Comparison of ENCODE assay signal across 22 cellular contexts in genomic region chr2:54668711-54669110, GRCh38. TPM values are rescaled to one million over a fixed set of nuclear protein-coding genes. Genes with fewer than 3 reads are reported as not detected.
A peak's percentile ranks its signal among the peaks of the same experiment; 100 is the strongest.
DNase-seq lines count a peak whose midpoint lies in the region; ATAC-seq and TF ChIP-seq lines count a peak whose summit lies in the region.
"Had no signal": no experiment of that assay in that cellular context is flagged by ENCODE, and none has a peak within 500 bp of the region (broad histone marks: within the 10 kb centered on the region; RNA-seq: fewer than 3 reads in every experiment).

No MANE protein-coding gene starts in this region.

- 78 to 87% methylated on average over 5 of the region's 5 CpGs for WGBS in gastroesophageal sphincter (ENCODE audit: low coverage in 1 of 2), 2 donors

- H3K27me3 ChIP-seq in ACC112 (ENCODE audit: insufficient read depth, low read length) (no peaks in the 10 kb centered on the region), Panc1 (ENCODE audit: control insufficient read depth, insufficient read depth, low read length) (no peaks in the 10 kb centered on the region), gastroesophageal sphincter (no peaks in the 10 kb centered on the region), subcutaneous abdominal adipose tissue (ENCODE audit: control insufficient read depth in 5 of 5, insufficient read depth in 4 of 5, low read length in 5 of 5) (no peaks in the 10 kb centered on the region)
- H3K27me3 ChIP-seq: MG63 had no signal

- H3K9me3 ChIP-seq in Panc1 (ENCODE audit: control insufficient read depth, insufficient read depth, low read depth, low read length) = no peaks in the 10 kb centered on the region
- H3K9me3 ChIP-seq in gastroesophageal sphincter = no peaks in the 10 kb centered on the region
- no peaks in the 10 kb centered on the region for H3K9me3 ChIP-seq in subcutaneous abdominal adipose tissue (ENCODE audit: control insufficient read depth in 5 of 5, low read length in 5 of 5)
- H3K9me3 ChIP-seq: MG63, mucosa of descending colon had no signal

- in situ Hi-C loops in Panc1 (cut with HindIII; ENCODE audit: low pct_unique_long_range_greater_than_20kb, low sequenced_read_pairs) = no loop called here

- H3K4me3 ChIP-seq in ACC112 (ENCODE audit: low read depth, low read length) = no peak overlapping the region
- no peak overlapping the region for H3K4me3 ChIP-seq in Panc1 (ENCODE audit: low read depth in 2 of 2, low read length in 2 of 2)
- H3K4me3 ChIP-seq in gastroesophageal sphincter = no peak overlapping the region
- no peak overlapping the region for H3K4me3 ChIP-seq in subcutaneous abdominal adipose tissue (ENCODE audit: low read depth in 1 of 5, low read length in 5 of 5)
- H3K4me3 ChIP-seq: MG63, mucosa of descending colon had no signal

- H2AFZ ChIP-seq in ACC112 (ENCODE audit: low read length, unreplicated experiment) = no peak overlapping the region

- TF ChIP-seq CTCF in Panc1 (IDR thresholded peaks at IDR 0.05) (no peak), gastroesophageal sphincter (IDR thresholded peaks at IDR 0.05) (no peak)

- H3K27ac ChIP-seq in ACC112 (ENCODE audit: low read depth, low read length) (peak overlapping the region; percentile 72), Panc1 (ENCODE audit: low read length) (no peak overlapping the region), gastroesophageal sphincter (peak overlapping the region in 3 of 4 donors; percentile 85 to 90 (median 86)), subcutaneous abdominal adipose tissue (ENCODE audit: low read depth, low read length) (peak overlapping the region; percentile 98)
- H3K27ac ChIP-seq: C4-2B had no signal

- ATAC-seq in Panc1 (no peak), gastroesophageal sphincter (no peak)
- ATAC-seq: left ventricle myocardium superior; mucosa of descending colon; Right ventricle myocardium inferior; stimulated activated effector memory CD8-positive, alpha-beta T cell treated with anti-CD3 and anti-CD28 coated beads, Interleukin-12 subunit alpha, Interleukin-12 subunit beta, amount 100 ng/mL, for 72 hours had no signal

- TSS peak; percentile 95 for BruUV-seq in Panc1 (replicated peaks; lab: Mats Ljungman, UMichigan)

- CTCF ChIA-PET in Panc1 (lab: Charles Lee) = no interaction called here

- DNase-seq in Panc1 (ENCODE audit: low read depth, low spot score) = no peak
- DNase-seq in iPS-NIHi7 (ENCODE audit: extremely low spot score) = no peak
- DNase-seq in stimulated activated CD8-positive, alpha-beta memory T cell treated with anti-CD3 and anti-CD28 coated beads, Interleukin-4, amount 100 ng/mL, for 48 hours = no peak
- DNase-seq in NCI-H1694 (lab: John Stamatoyannopoulos, UW) = no peak
- DNase-seq in amniotic stem cell (lab: John Stamatoyannopoulos, UW) = no peak
- DNase-seq: activated T-cell treated with anti-CD3 and anti-CD28 coated beads, Interleukin-2, amount 50 U/mL, for 1 hour; dermis blood vessel endothelial cell; immature natural killer cell; left ventricle myocardium superior; MG63; mucosa of descending colon; NCI-H1417 treated with DMSO at 0.1 percent for 48 hours; NCI-H526; posterior cingulate gyrus; stimulated activated CD4-positive, alpha-beta T cell treated with anti-CD3 and anti-CD28 coated beads, Interleukin-1b, Interleukin-23, amount 100 ng/mL, for 48 hours; trophoblast cell had no signal

- peaks cover 78% of the 10 kb centered on the region for H3K4me1 ChIP-seq in ACC112 (ENCODE audit: control insufficient read depth, insufficient read depth, low read length, unreplicated experiment)
- no peaks in the 10 kb centered on the region for H3K4me1 ChIP-seq in Panc1 (ENCODE audit: control insufficient read depth, insufficient read depth, low read length)
- peaks cover 44 to 90% (median 56%) of the 10 kb centered on the region in 3 donors for H3K4me1 ChIP-seq in gastroesophageal sphincter
- peaks cover 31 to 70% (median 66%) of the 10 kb centered on the region in 5 donors for H3K4me1 ChIP-seq in subcutaneous abdominal adipose tissue (ENCODE audit: control insufficient read depth in 5 of 5, insufficient read depth in 5 of 5, low read length in 5 of 5)

- POLR2A ChIA-PET in Panc1 (lab: Charles Lee) = no interaction called here

- no peak for TF ChIP-seq POLR2A in gastroesophageal sphincter (IDR thresholded peaks at IDR 0.05)

- no peak overlapping the region for H3K9ac ChIP-seq in subcutaneous abdominal adipose tissue (ENCODE audit: low read length in 5 of 5)

- intact Hi-C loops in Panc1 (cut with micrococcal nuclease; ENCODE audit: unreplicated experiment) = no loop called here

- H3K36me3 ChIP-seq in ACC112 (ENCODE audit: insufficient read depth, low read length) (peaks cover 25% of the 10 kb centered on the region), Panc1 (ENCODE audit: control insufficient read depth, insufficient read depth, low read length) (peaks cover 14% of the 10 kb centered on the region), gastroesophageal sphincter (peaks cover 0 to 48% of the 10 kb centered on the region in 2 donors), subcutaneous abdominal adipose tissue (ENCODE audit: control insufficient read depth in 5 of 5, insufficient read depth in 5 of 5, low read length in 5 of 5) (peaks cover 19 to 72% (median 57%) of the 10 kb centered on the region in 5 donors)

- TF ChIP-seq EP300 in gastroesophageal sphincter (IDR thresholded peaks at IDR 0.05) = no peak

- H3K79me2 ChIP-seq in ACC112 (ENCODE audit: control insufficient read depth, insufficient read depth, low read length, unreplicated experiment) = peaks cover 5% of the 10 kb centered on the region

RNA-seq across cellular contexts. Expression of gene EML6, which starts 54.8 kb away (rescaled TPM):
- total RNA-seq in Panc1 (2021; ENCODE audit: unreplicated experiment) (6.3 TPM), gastroesophageal sphincter (1 to 10 TPM in 2 of 4 donors, under 1 TPM in 2; 0.62 to 1.5 (median 1.1) TPM)
- polyA plus RNA-seq in Panc1 (2012; ENCODE audit: insufficient read length) = 6.5 TPM
